In the genomic region with DNA sequence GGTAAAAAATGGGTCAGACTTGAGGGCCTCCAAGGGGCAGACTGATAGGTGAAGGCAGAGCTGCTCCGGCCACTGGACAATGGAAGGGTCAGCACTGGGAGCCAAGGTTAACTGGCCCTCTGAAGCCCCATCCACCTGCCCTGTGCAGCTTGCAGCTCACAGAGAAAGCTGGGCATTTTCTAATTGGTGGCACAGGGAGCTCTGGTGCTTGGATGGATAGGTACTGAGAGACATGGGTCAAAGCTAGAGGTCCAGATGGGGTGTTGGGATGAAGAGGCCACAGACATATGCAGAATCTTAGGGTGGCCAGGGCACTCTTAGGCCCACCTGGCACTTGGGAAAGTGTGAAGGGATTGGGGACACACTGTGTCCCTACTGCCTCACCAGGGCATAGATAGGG, we compare ENCODE assay signal across 15 cellular contexts.
"Had no signal": no experiment of that assay in that cellular context is flagged by ENCODE, and none has a peak within 500 bp of the region (broad histone marks: within the 10 kb centered on the region; RNA-seq: fewer than 3 reads in every experiment).

No MANE protein-coding gene starts in this region.

- H3K27ac ChIP-seq: neutrophil, parathyroid adenoma, tibial artery, VCaP had no signal

- H3K79me2 ChIP-seq: parathyroid adenoma had no signal

- H3K36me3 ChIP-seq: neutrophil had no signal

- H3K9me3 ChIP-seq: neutrophil had no signal

- DNase-seq: activated CD4-positive, alpha-beta T cell treated with anti-CD3 and anti-CD28 coated beads for 1 hour; activated gamma-delta T cell; amygdala; caudate nucleus; erythroblast; foreskin melanocyte; hypothalamus; mesenchymal stem cell; naive thymus-derived CD8-positive, alpha-beta T cell; SIG-M5; stimulated activated naive CD4-positive, alpha-beta T cell had no signal

- H2AFZ ChIP-seq: parathyroid adenoma had no signal

- H3K27me3 ChIP-seq: neutrophil, tibial artery had no signal

- H3K4me1 ChIP-seq: parathyroid adenoma, tibial artery had no signal

- H3K4me3 ChIP-seq: tibial artery had no signal
